Comparison of ENCODE assay signal across 12 cellular contexts in the genomic region with DNA sequence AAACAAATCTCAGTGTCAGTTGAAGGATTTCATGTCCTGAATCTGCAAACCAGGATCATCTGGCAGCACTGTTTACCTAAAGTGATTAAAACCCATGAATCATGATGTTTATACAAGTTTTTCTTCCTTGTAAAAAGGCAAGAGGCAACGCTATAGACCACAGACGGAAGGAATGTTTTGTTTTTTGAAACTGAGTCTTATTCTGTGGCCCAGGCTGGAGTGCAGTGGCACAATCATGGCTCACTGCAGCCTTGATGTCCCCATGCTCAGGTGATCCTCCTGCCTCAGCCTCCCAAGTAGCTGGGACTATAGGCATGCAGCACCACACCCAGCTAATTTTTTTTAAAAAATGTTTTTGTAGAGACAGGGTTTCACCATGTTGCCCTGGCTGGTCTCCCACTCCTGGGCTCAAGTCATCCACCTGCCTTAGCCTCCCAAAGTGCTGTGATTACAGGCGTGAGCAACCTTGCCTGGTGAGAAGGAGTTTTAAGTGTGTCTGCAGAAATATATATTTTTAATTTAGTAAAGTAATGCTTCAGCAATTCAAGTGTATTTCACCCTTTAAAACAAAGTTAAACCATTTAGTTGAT. TPM values are rescaled to one million over a fixed set of nuclear protein-coding genes. Genes with fewer than 3 reads are reported as not detected.
DNase-seq lines count a peak whose midpoint lies in the region; ATAC-seq and TF ChIP-seq lines count a peak whose summit lies in the region.
"Had no signal": no experiment of that assay in that cellular context is flagged by ENCODE, and none has a peak within 500 bp of the region (broad histone marks: within the 10 kb centered on the region; RNA-seq: fewer than 3 reads in every experiment).

No MANE protein-coding gene starts in this region.

- CTCF ChIA-PET in BJ (lab: Yijun Ruan, JAX) = interaction anchor here (2.3 kb wide), 1 partner anchor 30 kb away, joined by 6 read pairs; no protein-coding TSS in a partner anchor

- no peaks in the 10 kb centered on the region for H3K4me1 ChIP-seq in vagina

- TF ChIP-seq POLR2A in vagina (IDR thresholded peaks at IDR 0.05) = no peak

- H3K4me3 Mint-ChIP-seq in mesothelial cell of epicardium = no peak overlapping the region
- H3K4me3 Mint-ChIP-seq: activated naive CD8-positive, alpha-beta T cell treated with anti-CD3 and anti-CD28 coated beads, Interleukin-2, amount 50 U/mL, for 24 hours; naive thymus-derived CD8-positive, alpha-beta T cell had no signal

- H3K4me3 ChIP-seq in BJ (ENCODE audit: low read depth, low read length) (no peak overlapping the region), choroid plexus epithelial cell (ENCODE audit: low read depth, low read length) (no peak overlapping the region), vagina (no peak overlapping the region)

- peaks cover 26% of the 10 kb centered on the region for H3K4me1 Mint-ChIP-seq in mesothelial cell of epicardium
- H3K4me1 Mint-ChIP-seq: activated naive CD8-positive, alpha-beta T cell treated with anti-CD3 and anti-CD28 coated beads, Interleukin-2, amount 50 U/mL, for 24 hours had no signal

- H3K36me3 Mint-ChIP-seq in mesothelial cell of epicardium = peaks cover 27% of the 10 kb centered on the region

- H3K9me3 ChIP-seq in vagina = no peaks in the 10 kb centered on the region

- H3K27ac Mint-ChIP-seq in mesothelial cell of epicardium = peak overlapping the region; percentile 86
- H3K27ac Mint-ChIP-seq: activated naive CD8-positive, alpha-beta T cell treated with anti-CD3 and anti-CD28 coated beads, Interleukin-2, amount 50 U/mL, for 24 hours; naive thymus-derived CD8-positive, alpha-beta T cell had no signal

- H3K36me3 ChIP-seq in BJ (ENCODE audit: control insufficient read depth, insufficient read depth, low read length) = no peaks in the 10 kb centered on the region
- no peaks in the 10 kb centered on the region for H3K36me3 ChIP-seq in vagina

- POLR2A ChIA-PET in BJ (lab: Charles Lee) = no interaction called here

- H3K27me3 ChIP-seq in BJ (ENCODE audit: control insufficient read depth, insufficient read depth, low read length) = no peaks in the 10 kb centered on the region
- H3K27me3 ChIP-seq in vagina = no peaks in the 10 kb centered on the region

- H3K27ac ChIP-seq in vagina = no peak overlapping the region
- H3K27ac ChIP-seq: RWPE1 had no signal

- H3K9me3 Mint-ChIP-seq in mesothelial cell of epicardium = peaks cover 16% of the 10 kb centered on the region
- H3K9me3 Mint-ChIP-seq: activated naive CD8-positive, alpha-beta T cell treated with anti-CD3 and anti-CD28 coated beads, Interleukin-2, amount 50 U/mL, for 24 hours had no signal

- DNase-seq in BJ (ENCODE audit: low read depth) = peak; percentile 65
- DNase-seq in LoVo (ENCODE audit: low spot score) = peak; percentile 78
- peak; percentile 86 for DNase-seq in choroid plexus epithelial cell (ENCODE audit: low read depth)
- DNase-seq in mesothelial cell of epicardium (ENCODE audit: low spot score in 2 of 2, unreplicated experiment in 2 of 2) = no peak
- DNase-seq in COR-L47 (lab: John Stamatoyannopoulos, UW) = no peak
- no peak for DNase-seq in vagina (ENCODE audit: extremely low spot score in 2 of 2)
- no peak for DNase-seq in OCI-M1 (lab: John Stamatoyannopoulos, UW)
- DNase-seq: activated naive CD8-positive, alpha-beta T cell treated with anti-CD3 and anti-CD28 coated beads, Interleukin-2, amount 50 U/mL, for 24 hours; naive thymus-derived CD8-positive, alpha-beta T cell; NCI-H1436 treated with DMSO at 0.1 percent for 48 hours had no signal

- no peaks in the 10 kb centered on the region for H3K27me3 Mint-ChIP-seq in mesothelial cell of epicardium (ENCODE audit: low read depth)
- H3K27me3 Mint-ChIP-seq: activated naive CD8-positive, alpha-beta T cell treated with anti-CD3 and anti-CD28 coated beads, Interleukin-2, amount 50 U/mL, for 24 hours had no signal

- intact Hi-C loops in vagina (cut with DNase I) = no loop called here

- TF ChIP-seq CTCF in BJ (IDR thresholded peaks at IDR 0.05; ENCODE audit: insufficient read depth, low read depth, low read length) = no peak
- no peak for TF ChIP-seq CTCF in choroid plexus epithelial cell (conservative IDR thresholded peaks at IDR 0.05; ENCODE audit: low read depth, low read length)
- TF ChIP-seq CTCF in mesothelial cell of epicardium (IDR thresholded peaks at IDR 0.05; ENCODE audit: unreplicated experiment) = no peak
- TF ChIP-seq CTCF in vagina (IDR thresholded peaks at IDR 0.05) = no peak

- no peak for ATAC-seq in HG02763 (IDR thresholded peaks at IDR 0.05; ENCODE audit: unreplicated experiment)
- ATAC-seq: activated naive CD8-positive, alpha-beta T cell treated with anti-CD3 and anti-CD28 coated beads, Interleukin-2, amount 50 U/mL, for 24 hours; naive thymus-derived CD8-positive, alpha-beta T cell had no signal

RNA-seq across cellular contexts. Expression of gene SH3BGRL2, which starts 30.0 kb away (rescaled TPM):
- 0.37 and 0.66 TPM in 2 replicates for polyA plus RNA-seq in BJ (2011; rRNA removed)
- polyA minus RNA-seq in BJ (2011; rRNA and poly(A)+ RNA removed) = 0.19 and 0.31 TPM in 2 replicates
- total RNA-seq in mesothelial cell of epicardium = 24.7 to 27.1 TPM (median 26.1 TPM) in 3 replicates
- total RNA-seq in vagina = 38.3 TPM

Comparison
In these comparisons a context has a peak if more than half of its experiments do, and no peak if none do; other contexts are left out.
1. DNase-seq: peak in BJ (single experiment), LoVo (single experiment) and choroid plexus epithelial cell (single experiment); none in mesothelial cell of epicardium (0 of 2), COR-L47 (single experiment), vagina (0 of 2) and OCI-M1 (single experiment).